In the genomic region with DNA sequence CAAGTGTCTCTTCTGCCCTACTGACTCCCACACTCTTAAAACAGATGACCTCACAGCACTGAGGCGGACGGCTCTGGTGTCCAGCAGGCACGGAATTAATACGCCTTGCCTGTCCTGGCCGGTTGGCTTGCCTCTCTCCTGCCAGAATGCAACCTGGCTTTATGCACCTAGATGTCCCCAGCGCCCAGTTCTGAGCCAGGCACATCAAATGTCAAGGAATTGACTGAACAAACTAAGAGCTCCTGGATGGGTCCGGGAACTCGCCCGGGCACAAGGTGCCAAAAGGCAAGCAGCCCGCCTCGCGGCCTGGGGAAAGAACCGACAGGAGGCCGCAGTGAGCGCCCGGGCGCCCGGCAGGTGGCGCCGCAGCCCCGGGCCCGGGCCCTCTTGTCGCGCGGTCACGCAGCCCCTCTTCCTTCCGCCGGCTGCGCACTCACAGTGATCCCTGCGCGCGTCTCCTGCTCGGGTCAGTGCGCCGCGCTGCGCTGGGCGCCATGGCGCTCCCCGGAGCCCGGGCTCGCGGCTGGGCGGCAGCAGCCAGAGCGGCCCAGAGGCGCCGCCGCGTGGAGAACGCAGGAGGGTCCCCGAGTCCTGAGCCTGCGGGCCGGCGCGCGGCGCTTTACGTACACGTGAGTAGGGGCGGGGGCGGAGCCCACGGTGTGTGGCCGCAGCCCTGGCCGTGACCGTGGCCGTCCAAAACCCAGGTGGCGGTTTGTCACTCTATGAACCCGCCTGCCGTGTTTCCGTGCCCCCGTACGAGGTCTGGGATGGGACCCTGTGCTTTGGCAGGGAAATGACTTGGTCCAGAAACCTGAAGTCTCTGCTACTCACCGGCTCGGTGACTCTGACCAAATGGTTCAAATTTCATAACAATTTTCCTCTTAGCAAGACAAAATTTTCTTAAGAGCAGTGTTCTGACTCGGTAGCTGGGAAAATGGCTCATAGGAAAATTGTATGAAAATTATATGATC, we compare ENCODE assay signal across 8 cellular contexts. TPM values are rescaled to one million over a fixed set of nuclear protein-coding genes. Genes with fewer than 3 reads are reported as not detected.
DNase-seq lines count a peak whose midpoint lies in the region; ATAC-seq and TF ChIP-seq lines count a peak whose summit lies in the region.

A gene (plus strand): TSS at position 470 of the 971 bp plus-strand sequence. CDS start 25 bp downstream, at position 495.

- CTCF ChIA-PET in WTC11 (lab: Charles Lee): interaction anchor here (0.5 to 2.8 kb wide), 41 partner anchors 9 to 478 kb away, joined by 3 to 42 read pairs (median 4); a partner anchor contains a TSS

- H3K9me3 Mint-ChIP-seq in WTC11: no peaks in the 10 kb centered on the region

- peak within 1 kb of the TSS; percentile 81 to 82 for H3K4me3 ChIP-seq in cardiac fibroblast (replicated peaks in 1 of 2; ENCODE audit: low read depth in 2 of 2, low read length in 2 of 2)

- peaks cover 20% of the 10 kb centered on the region for H3K27me3 Mint-ChIP-seq in WTC11 (ENCODE audit: low read depth)

- peak within 1 kb of the TSS; percentile 81 for H3K4me3 Mint-ChIP-seq in WTC11

- peak; percentile 91 for DNase-seq in AG08396 (ENCODE audit: low spot score)
- DNase-seq in NCI-H2196 (lab: John Stamatoyannopoulos, UW; ENCODE audit: unreplicated experiment): peak; percentile 95
- DNase-seq in WTC11 (ENCODE audit: low spot score): peak; percentile 83
- DNase-seq in cardiac fibroblast (ENCODE audit: low read depth in 2 of 2): peak; percentile 84 to 92
- DNase-seq in iris pigment epithelial cell (ENCODE audit: low read depth): peak; percentile 81
- DNase-seq in stimulated activated CD4-positive, alpha-beta T cell treated with anti-CD3 and anti-CD28 coated beads, Interleukin-12 subunit alpha, Interleukin-12 subunit beta, amount 100 ng/mL, for 4 hours: peak; percentile 80

- peaks cover 5% of the 10 kb centered on the region for H3K36me3 Mint-ChIP-seq in WTC11

- POLR2A ChIA-PET in WTC11 (lab: Charles Lee): interaction anchor here (0.6 to 1.4 kb wide), 4 partner anchors 32 to 82 kb away, joined by 3 to 7 read pairs (median 4); a partner anchor contains a TSS

- TF ChIP-seq CTCF in WTC11 (IDR thresholded peaks at IDR 0.05): peak; percentile 61
- TF ChIP-seq CTCF in cardiac fibroblast (IDR thresholded peaks at IDR 0.05; ENCODE audit: low read depth, low read length): no peak

- peaks cover 14% of the 10 kb centered on the region for H3K4me1 Mint-ChIP-seq in WTC11

- H3K27ac Mint-ChIP-seq in WTC11: peak within 1 kb of the TSS; percentile 68; the same call in 1 of the 2 replicates

- ATAC-seq in GM18873 (IDR thresholded peaks at IDR 0.05; ENCODE audit: low FRiP score, unreplicated experiment) (peak; percentile 67), HG03135 (IDR thresholded peaks at IDR 0.05; ENCODE audit: unreplicated experiment) (peak; percentile 85), WTC11 (peak; percentile 82)

TF ChIP-seq in WTC11, 78 proteins besides CTCF, POLR2A, EP300 and RAD21 (continues in another document):
- TF ChIP-seq ZNF121 (CRISPR knock-in tag; IDR thresholded peaks at IDR 0.05) (no peak), ZNF317 (CRISPR knock-in tag; IDR thresholded peaks at IDR 0.05; ENCODE audit: borderline replicate concordance, low read depth) (0 out of 2 replicates have a peak, but pooled peaks have one; percentile 41), NR3C1 (CRISPR knock-in tag; conservative IDR thresholded peaks at IDR 0.05; ENCODE audit: low read depth) (0 out of 2 replicates have a peak, but pooled peaks have one; percentile 31), NR2C2 (CRISPR knock-in tag; IDR thresholded peaks at IDR 0.05) (no peak), FOXP1 (CRISPR knock-in tag; IDR thresholded peaks at IDR 0.05; ENCODE audit: borderline replicate concordance) (peak; percentile 71; the same call in 1 of the 2 replicates), CREM (CRISPR knock-in tag; IDR thresholded peaks at IDR 0.05) (peak; percentile 70), HMGA2 (CRISPR knock-in tag; IDR thresholded peaks at IDR 0.05) (no peak), ZNF416 (CRISPR knock-in tag; IDR thresholded peaks at IDR 0.05) (0 out of 2 replicates have a peak, but pooled peaks have one; percentile 9)
- TF ChIP-seq, protein P1, sequence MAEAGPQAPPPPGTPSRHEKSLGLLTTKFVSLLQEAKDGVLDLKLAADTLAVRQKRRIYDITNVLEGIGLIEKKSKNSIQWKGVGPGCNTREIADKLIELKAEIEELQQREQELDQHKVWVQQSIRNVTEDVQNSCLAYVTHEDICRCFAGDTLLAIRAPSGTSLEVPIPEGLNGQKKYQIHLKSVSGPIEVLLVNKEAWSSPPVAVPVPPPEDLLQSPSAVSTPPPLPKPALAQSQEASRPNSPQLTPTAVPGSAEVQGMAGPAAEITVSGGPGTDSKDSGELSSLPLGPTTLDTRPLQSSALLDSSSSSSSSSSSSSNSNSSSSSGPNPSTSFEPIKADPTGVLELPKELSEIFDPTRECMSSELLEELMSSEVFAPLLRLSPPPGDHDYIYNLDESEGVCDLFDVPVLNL (CRISPR knock-in tag; IDR thresholded peaks at IDR 0.05; ENCODE audit: borderline replicate concordance, low read depth): no peak
- TF ChIP-seq, protein P2, sequence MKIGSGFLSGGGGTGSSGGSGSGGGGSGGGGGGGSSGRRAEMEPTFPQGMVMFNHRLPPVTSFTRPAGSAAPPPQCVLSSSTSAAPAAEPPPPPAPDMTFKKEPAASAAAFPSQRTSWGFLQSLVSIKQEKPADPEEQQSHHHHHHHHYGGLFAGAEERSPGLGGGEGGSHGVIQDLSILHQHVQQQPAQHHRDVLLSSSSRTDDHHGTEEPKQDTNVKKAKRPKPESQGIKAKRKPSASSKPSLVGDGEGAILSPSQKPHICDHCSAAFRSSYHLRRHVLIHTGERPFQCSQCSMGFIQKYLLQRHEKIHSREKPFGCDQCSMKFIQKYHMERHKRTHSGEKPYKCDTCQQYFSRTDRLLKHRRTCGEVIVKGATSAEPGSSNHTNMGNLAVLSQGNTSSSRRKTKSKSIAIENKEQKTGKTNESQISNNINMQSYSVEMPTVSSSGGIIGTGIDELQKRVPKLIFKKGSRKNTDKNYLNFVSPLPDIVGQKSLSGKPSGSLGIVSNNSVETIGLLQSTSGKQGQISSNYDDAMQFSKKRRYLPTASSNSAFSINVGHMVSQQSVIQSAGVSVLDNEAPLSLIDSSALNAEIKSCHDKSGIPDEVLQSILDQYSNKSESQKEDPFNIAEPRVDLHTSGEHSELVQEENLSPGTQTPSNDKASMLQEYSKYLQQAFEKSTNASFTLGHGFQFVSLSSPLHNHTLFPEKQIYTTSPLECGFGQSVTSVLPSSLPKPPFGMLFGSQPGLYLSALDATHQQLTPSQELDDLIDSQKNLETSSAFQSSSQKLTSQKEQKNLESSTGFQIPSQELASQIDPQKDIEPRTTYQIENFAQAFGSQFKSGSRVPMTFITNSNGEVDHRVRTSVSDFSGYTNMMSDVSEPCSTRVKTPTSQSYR (CRISPR knock-in tag; IDR thresholded peaks at IDR 0.05): no peak
- TF ChIP-seq, protein P3, sequence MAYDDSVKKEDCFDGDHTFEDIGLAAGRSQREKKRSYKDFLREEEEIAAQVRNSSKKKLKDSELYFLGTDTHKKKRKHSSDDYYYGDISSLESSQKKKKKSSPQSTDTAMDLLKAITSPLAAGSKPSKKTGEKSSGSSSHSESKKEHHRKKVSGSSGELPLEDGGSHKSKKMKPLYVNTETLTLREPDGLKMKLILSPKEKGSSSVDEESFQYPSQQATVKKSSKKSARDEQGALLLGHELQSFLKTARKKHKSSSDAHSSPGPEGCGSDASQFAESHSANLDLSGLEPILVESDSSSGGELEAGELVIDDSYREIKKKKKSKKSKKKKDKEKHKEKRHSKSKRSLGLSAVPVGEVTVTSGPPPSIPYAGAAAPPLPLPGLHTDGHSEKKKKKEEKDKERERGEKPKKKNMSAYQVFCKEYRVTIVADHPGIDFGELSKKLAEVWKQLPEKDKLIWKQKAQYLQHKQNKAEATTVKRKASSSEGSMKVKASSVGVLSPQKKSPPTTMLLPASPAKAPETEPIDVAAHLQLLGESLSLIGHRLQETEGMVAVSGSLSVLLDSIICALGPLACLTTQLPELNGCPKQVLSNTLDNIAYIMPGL (CRISPR knock-in tag; IDR thresholded peaks at IDR 0.05): peak; percentile 98
- TF ChIP-seq, protein P4, sequence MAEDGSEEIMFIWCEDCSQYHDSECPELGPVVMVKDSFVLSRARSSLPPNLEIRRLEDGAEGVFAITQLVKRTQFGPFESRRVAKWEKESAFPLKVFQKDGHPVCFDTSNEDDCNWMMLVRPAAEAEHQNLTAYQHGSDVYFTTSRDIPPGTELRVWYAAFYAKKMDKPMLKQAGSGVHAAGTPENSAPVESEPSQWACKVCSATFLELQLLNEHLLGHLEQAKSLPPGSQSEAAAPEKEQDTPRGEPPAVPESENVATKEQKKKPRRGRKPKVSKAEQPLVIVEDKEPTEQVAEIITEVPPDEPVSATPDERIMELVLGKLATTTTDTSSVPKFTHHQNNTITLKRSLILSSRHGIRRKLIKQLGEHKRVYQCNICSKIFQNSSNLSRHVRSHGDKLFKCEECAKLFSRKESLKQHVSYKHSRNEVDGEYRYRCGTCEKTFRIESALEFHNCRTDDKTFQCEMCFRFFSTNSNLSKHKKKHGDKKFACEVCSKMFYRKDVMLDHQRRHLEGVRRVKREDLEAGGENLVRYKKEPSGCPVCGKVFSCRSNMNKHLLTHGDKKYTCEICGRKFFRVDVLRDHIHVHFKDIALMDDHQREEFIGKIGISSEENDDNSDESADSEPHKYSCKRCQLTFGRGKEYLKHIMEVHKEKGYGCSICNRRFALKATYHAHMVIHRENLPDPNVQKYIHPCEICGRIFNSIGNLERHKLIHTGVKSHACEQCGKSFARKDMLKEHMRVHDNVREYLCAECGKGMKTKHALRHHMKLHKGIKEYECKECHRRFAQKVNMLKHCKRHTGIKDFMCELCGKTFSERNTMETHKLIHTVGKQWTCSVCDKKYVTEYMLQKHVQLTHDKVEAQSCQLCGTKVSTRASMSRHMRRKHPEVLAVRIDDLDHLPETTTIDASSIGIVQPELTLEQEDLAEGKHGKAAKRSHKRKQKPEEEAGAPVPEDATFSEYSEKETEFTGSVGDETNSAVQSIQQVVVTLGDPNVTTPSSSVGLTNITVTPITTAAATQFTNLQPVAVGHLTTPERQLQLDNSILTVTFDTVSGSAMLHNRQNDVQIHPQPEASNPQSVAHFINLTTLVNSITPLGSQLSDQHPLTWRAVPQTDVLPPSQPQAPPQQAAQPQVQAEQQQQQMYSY (CRISPR knock-in tag; IDR thresholded peaks at IDR 0.05): no peak
- TF ChIP-seq, protein P5, sequence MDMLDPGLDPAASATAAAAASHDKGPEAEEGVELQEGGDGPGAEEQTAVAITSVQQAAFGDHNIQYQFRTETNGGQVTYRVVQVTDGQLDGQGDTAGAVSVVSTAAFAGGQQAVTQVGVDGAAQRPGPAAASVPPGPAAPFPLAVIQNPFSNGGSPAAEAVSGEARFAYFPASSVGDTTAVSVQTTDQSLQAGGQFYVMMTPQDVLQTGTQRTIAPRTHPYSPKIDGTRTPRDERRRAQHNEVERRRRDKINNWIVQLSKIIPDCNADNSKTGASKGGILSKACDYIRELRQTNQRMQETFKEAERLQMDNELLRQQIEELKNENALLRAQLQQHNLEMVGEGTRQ (CRISPR knock-in tag; IDR thresholded peaks at IDR 0.05): peak; percentile 59

RNA-seq across cellular contexts. Expression of the gene that starts here (rescaled TPM):
- 35.1 to 41.5 TPM (median 40.5 TPM) in 3 replicates for total RNA-seq in WTC11 (2021)

Comparison
In these comparisons a context has a peak if more than half of its experiments do, and no peak if none do; other contexts are left out.
1. Peak in every context shown above with its lines: DNase-seq, ATAC-seq and H3K4me3 ChIP-seq.